ENCODE assay signal across 9 cellular contexts in the genomic region with DNA sequence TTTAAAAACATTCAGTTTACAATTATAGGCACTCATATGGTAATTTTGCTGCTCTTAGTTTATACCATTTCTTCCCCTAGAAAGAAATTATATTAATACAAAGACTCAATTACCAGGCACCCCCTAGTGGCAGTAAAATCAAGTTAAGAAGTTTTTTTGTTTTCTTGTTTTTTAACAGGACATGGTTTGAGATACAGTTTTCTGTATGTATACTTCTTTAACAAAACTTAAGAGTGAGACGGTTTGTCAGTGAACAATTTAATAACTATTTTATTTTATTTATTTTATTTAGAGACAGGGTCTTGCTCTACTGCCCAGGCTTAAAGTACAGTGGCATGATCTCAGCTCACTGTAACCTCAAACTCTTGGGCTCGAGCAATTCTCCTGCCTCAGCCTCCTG.
DNase-seq lines count a peak whose midpoint lies in the region; ATAC-seq, FAIRE-seq and TF ChIP-seq lines count a peak whose summit lies in the region.
"Had no signal": no experiment of that assay in that cellular context is flagged by ENCODE, and none has a peak within 500 bp of the region (broad histone marks: within the 10 kb centered on the region; RNA-seq: fewer than 3 reads in every experiment).

No MANE protein-coding gene starts in this region.

- intact Hi-C loops in prostate gland (cut with DNase I), result no loop called here
- intact Hi-C loops in Right ventricle myocardium superior (cut with DNase I), result no loop called here

- peak; percentile 85 for FAIRE-seq in endometrium (lab: Jason Lieb, UNC)

- no peak for TF ChIP-seq POLR2A in prostate gland (IDR thresholded peaks at IDR 0.05)

- H3K27me3 ChIP-seq in prostate gland (replicated peaks; ENCODE audit: insufficient read depth), result no peaks in the 10 kb centered on the region
- H3K27me3 ChIP-seq: BLaER1 treated with 17β-estradiol and CSF1 and Interleukin-3, amounts not matched to agents 10 nM and 100 nM had no signal

- WGBS in prostate gland, result 76% methylated on average over 2 of the region's 2 CpGs

- H3K4me1 ChIP-seq in prostate gland (replicated peaks), result no peaks in the 10 kb centered on the region

- H3K9me3 ChIP-seq in prostate gland, result no peaks in the 10 kb centered on the region
- H3K9me3 ChIP-seq: BLaER1 treated with 17β-estradiol and CSF1 and Interleukin-3, amounts not matched to agents 10 nM and 100 nM had no signal

- DNase-seq in NCI-H1417 (lab: John Stamatoyannopoulos, UW) (peak; percentile 6 to 53 (median 12)), NCI-H1417 treated with DMSO at 0.1 percent for 48 hours (lab: John Stamatoyannopoulos, UW) (no peak), NCI-H1694 treated with DMSO at 0.1 percent for 48 hours (lab: John Stamatoyannopoulos, UW) (peak; percentile 61), prostate gland (ENCODE audit: low spot score) (no peak), Right ventricle myocardium superior (no peak), COR-L47 (lab: John Stamatoyannopoulos, UW) (no peak)
- DNase-seq in activated CD4-positive, alpha-beta T cell treated with anti-CD3 and anti-CD28 coated beads, Interleukin-2, amount 50 U/mL, for 48 hours, result no peak

- H3K27ac ChIP-seq in prostate gland, result no peak overlapping the region
- H3K27ac ChIP-seq: BLaER1 treated with 17β-estradiol and CSF1 and Interleukin-3, amounts not matched to agents 10 nM and 100 nM had no signal

- peak; percentile 13 to 57 (median 44) for TF ChIP-seq CTCF in prostate gland (IDR thresholded peaks at IDR 0.05)

- no peak for ATAC-seq in Right ventricle myocardium superior (ENCODE audit: poor library complexity)

- no peaks in the 10 kb centered on the region for H3K36me3 ChIP-seq in prostate gland

- no peak overlapping the region for H3K4me3 ChIP-seq in prostate gland
- H3K4me3 ChIP-seq: BLaER1 treated with 17β-estradiol and CSF1 and Interleukin-3, amounts not matched to agents 10 nM and 100 nM had no signal

Comparison
In these comparisons a context has a peak if more than half of its experiments do, and no peak if none do; other contexts are left out.
1. DNase-seq: peak in NCI-H1417 (3 of 3) and NCI-H1694 treated with DMSO at 0.1 percent for 48 hours (single experiment); none in NCI-H1417 treated with DMSO at 0.1 percent for 48 hours (single experiment), prostate gland (single experiment), activated CD4-positive, alpha-beta T cell treated with anti-CD3 and anti-CD28 coated beads, Interleukin-2, amount 50 U/mL, for 48 hours (0 of 2), Right ventricle myocardium superior (single experiment) and COR-L47 (single experiment).